21 cellular contexts compared by ENCODE assay signal in genomic region chr22:49367016-49367697, GRCh38.
DNase-seq lines count a peak whose midpoint lies in the region; ATAC-seq and TF ChIP-seq lines count a peak whose summit lies in the region.
"Had no signal": no experiment of that assay in that cellular context is flagged by ENCODE, and none has a peak within 500 bp of the region (broad histone marks: within the 10 kb centered on the region; RNA-seq: fewer than 3 reads in every experiment).

No MANE protein-coding gene starts in this region.

- peaks cover 0 to 3% of the 10 kb centered on the region in 2 donors for H3K4me1 Mint-ChIP-seq in stimulated activated naive B cell treated with anti-CD40 and anti-IgM and Interleukin-4, amounts not matched to agents 10 μg/mL and 1 μg/mL and 100 μg/mL, for 72 hours
- H3K4me1 Mint-ChIP-seq: activated B cell treated with CpG ODN at 0.5 μM for 24 hours; activated naive CD4-positive, alpha-beta T cell treated with anti-CD3 and anti-CD28 coated beads, Interleukin-2, amount 50 U/mL, for 24 hours had no signal

- no peak overlapping the region for H3K4me3 ChIP-seq in right atrium auricular region

- no peaks in the 10 kb centered on the region for H3K9me3 ChIP-seq in right atrium auricular region

- H3K36me3 Mint-ChIP-seq in stimulated activated naive B cell treated with anti-CD40 and anti-IgM and Interleukin-4, amounts not matched to agents 10 μg/mL and 1 μg/mL and 100 μg/mL, for 72 hours = no peaks in the 10 kb centered on the region
- H3K36me3 Mint-ChIP-seq: activated naive CD4-positive, alpha-beta T cell treated with anti-CD3 and anti-CD28 coated beads, Interleukin-2, amount 50 U/mL, for 24 hours; CD14-positive monocyte had no signal

- intact Hi-C loops in left cardiac atrium (cut with DNase I) = no loop called here

- DNase-seq in right atrium auricular region (ENCODE audit: low spot score) (peak; percentile 43), left cardiac atrium (no peak), astrocyte of the hippocampus (ENCODE audit: low read depth, low spot score) (peak; percentile 28), left lobe of liver (ENCODE audit: low spot score) (peak; percentile 24), epidermal melanocyte (ENCODE audit: insufficient read length, low spot score) (no peak), hypothalamus (lab: John Stamatoyannopoulos, UW) (no peak)
- DNase-seq in stimulated activated naive B cell treated with anti-CD40 and anti-IgM and Interleukin-4, amounts not matched to agents 10 μg/mL and 1 μg/mL and 100 μg/mL, for 72 hours = no peak
- DNase-seq: activated B cell treated with CpG ODN at 0.5 μM for 24 hours; activated T-cell treated with anti-CD3 and anti-CD28 coated beads, Interleukin-2, amount 50 U/mL, for 72 hours; DMS 273 treated with DMSO at 0.1 percent for 48 hours; KBM-7; mammary epithelial cell; NCI-H1694; NCI-H82; occipital lobe; OCI-M1; stimulated activated CD4-positive, alpha-beta T cell treated with anti-CD3 and anti-CD28 coated beads, Interleukin-15, amount 100 ng/mL, for 24 hours had no signal

- H3K9me3 Mint-ChIP-seq in stimulated activated naive B cell treated with anti-CD40 and anti-IgM and Interleukin-4, amounts not matched to agents 10 μg/mL and 1 μg/mL and 100 μg/mL, for 72 hours = no peaks in the 10 kb centered on the region
- H3K9me3 Mint-ChIP-seq: activated B cell treated with CpG ODN at 0.5 μM for 24 hours; activated naive CD4-positive, alpha-beta T cell treated with anti-CD3 and anti-CD28 coated beads, Interleukin-2, amount 50 U/mL, for 24 hours; activated T-cell treated with anti-CD3 and anti-CD28 coated beads, Interleukin-2, amount 50 U/mL, for 72 hours; T-helper 2 cell treated with Interferon-gamma antibody and Interleukin-4, amounts not matched to agents 5 μg/mL and 100 μg/mL, for 36 hours had no signal

- TF ChIP-seq CTCF in right atrium auricular region (IDR thresholded peaks at IDR 0.05) = no peak

- no peak overlapping the region for H3K27ac Mint-ChIP-seq in stimulated activated naive B cell treated with anti-CD40 and anti-IgM and Interleukin-4, amounts not matched to agents 10 μg/mL and 1 μg/mL and 100 μg/mL, for 72 hours
- H3K27ac Mint-ChIP-seq: activated B cell treated with CpG ODN at 0.5 μM for 24 hours; activated naive CD4-positive, alpha-beta T cell treated with anti-CD3 and anti-CD28 coated beads, Interleukin-2, amount 50 U/mL, for 24 hours; activated T-cell treated with anti-CD3 and anti-CD28 coated beads, Interleukin-2, amount 50 U/mL, for 72 hours; T-helper 2 cell treated with Interferon-gamma antibody and Interleukin-4, amounts not matched to agents 5 μg/mL and 100 μg/mL, for 36 hours had no signal

- H3K27me3 ChIP-seq in right atrium auricular region = no peaks in the 10 kb centered on the region

- H3K27ac ChIP-seq in right atrium auricular region = no peak overlapping the region

- no peaks in the 10 kb centered on the region for H3K4me1 ChIP-seq in right atrium auricular region

- H3K4me3 Mint-ChIP-seq in stimulated activated naive B cell treated with anti-CD40 and anti-IgM and Interleukin-4, amounts not matched to agents 10 μg/mL and 1 μg/mL and 100 μg/mL, for 72 hours = no peak overlapping the region
- H3K4me3 Mint-ChIP-seq: activated B cell treated with CpG ODN at 0.5 μM for 24 hours; activated naive CD4-positive, alpha-beta T cell treated with anti-CD3 and anti-CD28 coated beads, Interleukin-2, amount 50 U/mL, for 24 hours; activated T-cell treated with anti-CD3 and anti-CD28 coated beads, Interleukin-2, amount 50 U/mL, for 72 hours; CD14-positive monocyte; T-helper 2 cell treated with Interferon-gamma antibody and Interleukin-4, amounts not matched to agents 5 μg/mL and 100 μg/mL, for 36 hours had no signal

- peaks cover 13 to 21% of the 10 kb centered on the region in 2 donors for H3K27me3 Mint-ChIP-seq in stimulated activated naive B cell treated with anti-CD40 and anti-IgM and Interleukin-4, amounts not matched to agents 10 μg/mL and 1 μg/mL and 100 μg/mL, for 72 hours

- ATAC-seq in left cardiac atrium (no peak), left lobe of liver (no peak), GM18907 (IDR thresholded peaks at IDR 0.05; ENCODE audit: unreplicated experiment) (no peak)
- ATAC-seq in stimulated activated naive B cell treated with anti-CD40 and anti-IgM and Interleukin-4, amounts not matched to agents 10 μg/mL and 1 μg/mL and 100 μg/mL, for 72 hours (replicated peaks) = no peak
- ATAC-seq: activated T-cell treated with anti-CD3 and anti-CD28 coated beads, Interleukin-2, amount 50 U/mL, for 72 hours had no signal

- no peaks in the 10 kb centered on the region for H3K36me3 ChIP-seq in right atrium auricular region

Comparison
In these comparisons a context has a peak if more than half of its experiments do, and no peak if none do; other contexts are left out.
1. DNase-seq: peak in right atrium auricular region (single experiment), astrocyte of the hippocampus (single experiment) and left lobe of liver (single experiment); none in left cardiac atrium (single experiment), stimulated activated naive B cell treated with anti-CD40 and anti-IgM and Interleukin-4, amounts not matched to agents 10 μg/mL and 1 μg/mL and 100 μg/mL, for 72 hours (single experiment), epidermal melanocyte (single experiment) and hypothalamus (0 of 51).